8 cellular contexts compared by ENCODE assay signal in genomic region chr22:19940536-19941364, GRCh38. TPM values are rescaled to one million over a fixed set of nuclear protein-coding genes. Genes with fewer than 3 reads are reported as not detected.
DNase-seq lines count a peak whose midpoint lies in the region; ATAC-seq and TF ChIP-seq lines count a peak whose summit lies in the region.

No MANE protein-coding gene starts in this region.

- POLR2A ChIA-PET in naive thymus-derived CD4-positive, alpha-beta T cell (lab: Charles Lee), result interaction anchor here (0.7 kb wide), 1 partner anchor 28 kb away, joined by 4 read pairs; no protein-coding TSS in a partner anchor

- H3K27ac ChIP-seq in KOPT-K1 (ENCODE audit: low read depth, low read length, poor library complexity, severe bottlenecking), result peak overlapping the region; percentile 91
- peak overlapping the region; percentile 85 for H3K27ac ChIP-seq in naive thymus-derived CD4-positive, alpha-beta T cell (ENCODE audit: low read depth, low read length)

- H3K9me3 Mint-ChIP-seq in naive thymus-derived CD4-positive, alpha-beta T cell, result peaks cover 3 to 17% (median 10%) of the 10 kb centered on the region in 11 donors

- peak overlapping the region; percentile 78 for H3K4me3 ChIP-seq in choroid plexus epithelial cell (ENCODE audit: low read depth, low read length)
- H3K4me3 ChIP-seq in naive thymus-derived CD4-positive, alpha-beta T cell (ENCODE audit: low read length), result peak overlapping the region; percentile 99

- intact Hi-C loops in naive thymus-derived CD4-positive, alpha-beta T cell (cut with micrococcal nuclease), result loop anchor here in 1 of 2 donors (2.0 kb wide), 1 partner anchor 50 kb away; no protein-coding TSS in a partner anchor

- peaks cover 27 to 55% (median 40%) of the 10 kb centered on the region in 7 donors for H3K4me1 Mint-ChIP-seq in naive thymus-derived CD4-positive, alpha-beta T cell

- H3K4me1 ChIP-seq in naive thymus-derived CD4-positive, alpha-beta T cell (ENCODE audit: control insufficient read depth in 2 of 2, insufficient read depth in 2 of 2, low read length in 2 of 2), result peaks cover 20 to 22% of the 10 kb centered on the region in 2 donors

- peak overlapping the region; percentile 88 to 97 (median 95) for H3K27ac Mint-ChIP-seq in naive thymus-derived CD4-positive, alpha-beta T cell

- H3K9me3 ChIP-seq in KOPT-K1 (ENCODE audit: insufficient read depth, low read length, poor library complexity, severe bottlenecking), result peaks cover 10% of the 10 kb centered on the region
- peaks cover 0 to 8% (median 0%) of the 10 kb centered on the region in 3 experiments for H3K9me3 ChIP-seq in naive thymus-derived CD4-positive, alpha-beta T cell (ENCODE audit: control insufficient read depth in 2 of 3, low read length in 3 of 3)

- DNase-seq in AG20443 (ENCODE audit: low spot score) (peak; percentile 29), choroid plexus epithelial cell (ENCODE audit: low read depth) (no peak), NCI-H2107 (lab: John Stamatoyannopoulos, UW) (no peak), hepatic stellate cell (ENCODE audit: low spot score) (no peak), COR-L47 (lab: John Stamatoyannopoulos, UW) (no peak), cerebellar nuclear complex (lab: John Stamatoyannopoulos, UW) (no peak)
- no peak for DNase-seq in naive thymus-derived CD4-positive, alpha-beta T cell

- H3K36me3 Mint-ChIP-seq in naive thymus-derived CD4-positive, alpha-beta T cell, result peaks cover 19 to 42% (median 30%) of the 10 kb centered on the region in 5 donors

- no peaks in the 10 kb centered on the region for H3K27me3 Mint-ChIP-seq in naive thymus-derived CD4-positive, alpha-beta T cell

- ATAC-seq in naive thymus-derived CD4-positive, alpha-beta T cell, result peak; percentile 16

- H3K4me3 Mint-ChIP-seq in naive thymus-derived CD4-positive, alpha-beta T cell, result peak overlapping the region; percentile 85 to 99 (median 95)

- CTCF ChIA-PET in naive thymus-derived CD4-positive, alpha-beta T cell (lab: Charles Lee), result interaction anchor here (0.6 to 1.0 kb wide), 3 partner anchors 9 to 87 kb away, joined by 3 to 4 read pairs (median 3); no protein-coding TSS in a partner anchor

- no peak for TF ChIP-seq CTCF in choroid plexus epithelial cell (conservative IDR thresholded peaks at IDR 0.05; ENCODE audit: low read depth, low read length)

- no peaks in the 10 kb centered on the region for H3K27me3 ChIP-seq in naive thymus-derived CD4-positive, alpha-beta T cell (ENCODE audit: control insufficient read depth in 2 of 2, insufficient read depth in 2 of 2, low read length in 2 of 2)

- H3K36me3 ChIP-seq in KOPT-K1 (ENCODE audit: insufficient read depth, low read length), result peaks cover 4% of the 10 kb centered on the region; the same call in 1 of the 2 replicates
- H3K36me3 ChIP-seq in naive thymus-derived CD4-positive, alpha-beta T cell (ENCODE audit: control insufficient read depth in 2 of 3, insufficient read depth in 3 of 3, low read length in 3 of 3), result peaks cover 0 to 6% (median 0%) of the 10 kb centered on the region in 3 experiments

RNA-seq across cellular contexts. Expression of gene COMT, which starts 0.8 kb away (rescaled TPM):
- 10 to 100 TPM; 30.0 to 80.7 (median 36.7) TPM for total RNA-seq in naive thymus-derived CD4-positive, alpha-beta T cell
- polyA plus RNA-seq in naive thymus-derived CD4-positive, alpha-beta T cell, result 100 to 1,000 TPM in 1 of 2 donors, 10 to 100 TPM in 1; 85.0 to 105 TPM

RNA-seq across cellular contexts. Expression of gene TXNRD2, which starts 0.9 kb away (rescaled TPM):
- total RNA-seq in naive thymus-derived CD4-positive, alpha-beta T cell, result 10 to 100 TPM; 24.7 to 39.0 (median 36.7) TPM
- polyA plus RNA-seq in naive thymus-derived CD4-positive, alpha-beta T cell, result 10 to 100 TPM; 14.0 to 15.2 TPM
